In genomic region chr16:54140057-54140787, GRCh38 we compare ENCODE assay signal across 1 cellular context.
TF ChIP-seq lines count a peak whose summit lies in the region.

No MANE protein-coding gene starts in this region.

TF ChIP-seq in HepG2, 621 proteins besides CTCF, POLR2A, EP300 and RAD21 (continued from another document and continues in another):
- no peak for TF ChIP-seq RERE (CRISPR knock-in tag; IDR thresholded peaks at IDR 0.05; ENCODE audit: low read depth)
- TF ChIP-seq DR1 (CRISPR knock-in tag; IDR thresholded peaks at IDR 0.05) = no peak
- TF ChIP-seq ZNF260 (CRISPR knock-in tag; IDR thresholded peaks at IDR 0.05; ENCODE audit: borderline replicate concordance, low read depth) = no peak
- TF ChIP-seq CBX2 (IDR thresholded peaks at IDR 0.05; ENCODE audit: low read depth, low read length) = no peak
- TF ChIP-seq CBX2 (CRISPR knock-in tag; IDR thresholded peaks at IDR 0.05; ENCODE audit: low read depth) = no peak
- no peak for TF ChIP-seq DNMT1 (CRISPR knock-in tag; IDR thresholded peaks at IDR 0.05)
- no peak for TF ChIP-seq ATRX (CRISPR knock-in tag; IDR thresholded peaks at IDR 0.05; ENCODE audit: borderline replicate concordance)
- TF ChIP-seq ZBTB43 (CRISPR knock-in tag; conservative IDR thresholded peaks at IDR 0.05) = no peak
- TF ChIP-seq TOPORS (CRISPR knock-in tag; IDR thresholded peaks at IDR 0.05) = no peak
- no peak for TF ChIP-seq KMT2A (CRISPR knock-in tag; IDR thresholded peaks at IDR 0.05)
- peak; percentile 14; the same call in 1 of the 2 replicates for TF ChIP-seq FOXK1 (CRISPR knock-in tag; IDR thresholded peaks at IDR 0.05; ENCODE audit: borderline replicate concordance, low read depth)
- no peak for TF ChIP-seq NBN (conservative IDR thresholded peaks at IDR 0.05)
- no peak for TF ChIP-seq ZNF619 (CRISPR knock-in tag; IDR thresholded peaks at IDR 0.05)
- TF ChIP-seq ZNF281 (CRISPR knock-in tag; IDR thresholded peaks at IDR 0.05; ENCODE audit: borderline replicate concordance) = peak; percentile 77; the same call in 1 of the 2 replicates
- TF ChIP-seq ZNF12 (CRISPR knock-in tag; IDR thresholded peaks at IDR 0.05) = no peak
- no peak for TF ChIP-seq UBTF (CRISPR knock-in tag; IDR thresholded peaks at IDR 0.05)
- no peak for TF ChIP-seq PITX1 (CRISPR knock-in tag; IDR thresholded peaks at IDR 0.05)
- TF ChIP-seq ZFP37 (CRISPR knock-in tag; IDR thresholded peaks at IDR 0.05; ENCODE audit: borderline replicate concordance) = no peak
- TF ChIP-seq WIZ (CRISPR knock-in tag; IDR thresholded peaks at IDR 0.05) = no peak
- TF ChIP-seq FOXP4 (CRISPR knock-in tag; IDR thresholded peaks at IDR 0.05) = 0 out of 2 replicates have a peak, but pooled peaks have one; percentile 15
- peak in 1 of 2 experiments; percentile 32; a peak in 1 of 4 replicates for TF ChIP-seq NR2F1 (CRISPR knock-in tag; IDR thresholded peaks at IDR 0.05)
- no peak for TF ChIP-seq ZBTB25 (CRISPR knock-in tag; IDR thresholded peaks at IDR 0.05)
- no peak for TF ChIP-seq ZNF687 (CRISPR knock-in tag; IDR thresholded peaks at IDR 0.05)
- TF ChIP-seq PAWR (CRISPR knock-in tag; IDR thresholded peaks at IDR 0.05; ENCODE audit: borderline replicate concordance) = no peak
- no peak for TF ChIP-seq PRDM10 (CRISPR knock-in tag; IDR thresholded peaks at IDR 0.05; ENCODE audit: low read depth)
- no peak for TF ChIP-seq ZNF891 (CRISPR knock-in tag; IDR thresholded peaks at IDR 0.05)
- no peak for TF ChIP-seq ZSCAN5A (CRISPR knock-in tag; IDR thresholded peaks at IDR 0.05; ENCODE audit: borderline replicate concordance)
- TF ChIP-seq ZKSCAN8 (CRISPR knock-in tag; IDR thresholded peaks at IDR 0.05; ENCODE audit: borderline replicate concordance) = no peak
- no peak for TF ChIP-seq GZF1 (CRISPR knock-in tag; IDR thresholded peaks at IDR 0.05)
